1 cellular context compared by ENCODE assay signal in genomic region chr2:26754539-26754938, GRCh38.
TF ChIP-seq lines count a peak whose summit lies in the region.

No MANE protein-coding gene starts in this region.

TF ChIP-seq in K562, 482 proteins besides CTCF, POLR2A, EP300 and RAD21:
- TF ChIP-seq KDM1A (IDR thresholded peaks at IDR 0.05): peak in 1 of 2 experiments; percentile 63; a peak in 2 of 4 replicates
- no peak for TF ChIP-seq CHCHD3 (CRISPR knock-in tag; IDR thresholded peaks at IDR 0.05)
- no peak for TF ChIP-seq ESRRB (CRISPR knock-in tag; IDR thresholded peaks at IDR 0.05; ENCODE audit: borderline replicate concordance)
- peak; percentile 62 for TF ChIP-seq ATF3 (IDR thresholded peaks at IDR 0.05)
- TF ChIP-seq ATF3 (CRISPR knock-in tag; conservative IDR thresholded peaks at IDR 0.05): no peak
- peak; percentile 70; the same call in 1 of the 2 replicates for TF ChIP-seq CEBPG (CRISPR knock-in tag; IDR thresholded peaks at IDR 0.05)
- 0 out of 4 replicates have a peak, but pooled peaks of 1 of the 2 experiments have one; percentile 43 for TF ChIP-seq CEBPG (tag; conservative IDR thresholded peaks at IDR 0.05 in 1 of 2, IDR thresholded peaks at IDR 0.05 in 1 of 2)
